24 cellular contexts compared by ENCODE assay signal in the genomic region with DNA sequence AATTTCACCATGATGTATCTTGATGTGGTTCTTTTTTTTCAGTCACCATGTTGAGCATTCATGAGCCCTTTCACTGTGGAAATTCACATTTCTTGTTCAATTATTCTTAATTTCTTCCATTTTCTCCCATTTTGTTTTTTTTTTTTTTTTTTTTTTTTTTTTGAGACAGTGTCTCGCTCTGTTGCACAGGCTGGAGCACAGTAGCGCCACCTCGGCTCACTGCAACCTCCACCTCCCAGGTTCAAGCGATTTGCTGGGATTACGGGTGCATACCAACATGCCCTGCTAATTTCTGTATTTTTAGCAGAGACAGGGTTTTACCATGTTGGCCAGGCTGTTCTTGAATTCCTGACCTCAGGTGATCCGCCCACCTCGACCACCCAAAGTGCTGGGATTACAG. TPM values are rescaled to one million over a fixed set of nuclear protein-coding genes. Genes with fewer than 3 reads are reported as not detected.
DNase-seq lines count a peak whose midpoint lies in the region; ATAC-seq, FAIRE-seq and TF ChIP-seq lines count a peak whose summit lies in the region.
"Had no signal": no experiment of that assay in that cellular context is flagged by ENCODE, and none has a peak within 500 bp of the region (broad histone marks: within the 10 kb centered on the region; RNA-seq: fewer than 3 reads in every experiment).

No MANE protein-coding gene starts in this region.

- no peak overlapping the region for H3K23ac ChIP-seq in H9 (ENCODE audit: insufficient read length, low read depth, low read length)

- H4K91ac ChIP-seq in H9 (ENCODE audit: insufficient read length, low read depth, low read length), result no peak overlapping the region

- no peak overlapping the region for H2BK12ac ChIP-seq in H9 (ENCODE audit: insufficient read length, low read depth, low read length)

- H3K27me3 ChIP-seq in H9 (ENCODE audit: insufficient read depth, low read length) (no peaks in the 10 kb centered on the region), Peyer's patch (no peaks in the 10 kb centered on the region)
- H3K27me3 ChIP-seq: BLaER1, MG63 had no signal

- no peak overlapping the region for H2BK15ac ChIP-seq in H9 (ENCODE audit: low read depth, low read length)

- no peak overlapping the region for H4K8ac ChIP-seq in H9 (replicated peaks; ENCODE audit: insufficient read length, low read depth, low read length)

- no peak for TF ChIP-seq POLR2A in Peyer's patch (IDR thresholded peaks at IDR 0.05)

- H3K79me1 ChIP-seq in H9 (ENCODE audit: insufficient read depth, low read depth, low read length, poor library complexity, severe bottlenecking), result peaks cover 5% of the 10 kb centered on the region

- H3K27ac Mint-ChIP-seq in Calu3 (ENCODE audit: unreplicated experiment), result peak overlapping the region; percentile 1
- H3K27ac Mint-ChIP-seq in H9, result peak overlapping the region in 1 of 3 experiments; percentile 15; a peak in 2 of 7 replicates
- no peak overlapping the region for H3K27ac Mint-ChIP-seq in WTC11

- no peak overlapping the region for H4K5ac ChIP-seq in H9 (ENCODE audit: insufficient read length, low read depth, low read length)

- DNase-seq in Calu3 (no peak), H9 (no peak), WTC11 (ENCODE audit: low spot score) (peak; percentile 23), epithelial cell of proximal tubule (ENCODE audit: low read depth) (no peak), KBM-7 (no peak), NCI-H526 (lab: John Stamatoyannopoulos, UW) (no peak), RCC 7860 (ENCODE audit: low spot score) (no peak), Peyer's patch (no peak)
- DNase-seq: Caco-2; CD4-positive, alpha-beta memory T cell; H7; Kasumi-1; MG63; NCI-H1417; NCI-H1694 treated with DMSO at 0.1 percent for 48 hours; NCI-H2081 treated with DMSO at 0.1 percent for 48 hours; NCI-H2171 treated with DMSO at 0.1 percent for 48 hours; NCI-H524 treated with DMSO at 0.1 percent for 48 hours; OCI-M1; Right ventricle myocardium superior had no signal

- no peak overlapping the region for H3T11ph ChIP-seq in H9 (ENCODE audit: low read length)

- no peak overlapping the region for H3K4ac ChIP-seq in H9 (ENCODE audit: low read depth, low read length)

- in situ Hi-C loops in KBM-7 (cut with MboI; ENCODE audit: low pct_unique_long_range_greater_than_20kb, low sequenced_read_pairs), result no loop called here

- peaks cover 2% of the 10 kb centered on the region; the same call in 1 of the 2 replicates for H3K4me1 ChIP-seq in H9 (ENCODE audit: insufficient read depth, low read length)
- peaks cover 0 to 5% (median 0%) of the 10 kb centered on the region in 4 donors for H3K4me1 ChIP-seq in Peyer's patch
- H3K4me1 ChIP-seq: Caco-2 had no signal

- H2AFZ ChIP-seq in H9 (ENCODE audit: low read length), result no peak overlapping the region

- H2AK5ac ChIP-seq in H9 (ENCODE audit: insufficient read length, low read length), result no peak overlapping the region

- FAIRE-seq in RCC 7860 (lab: Jason Lieb, UNC), result no peak
- FAIRE-seq: G401.6, GM18507 had no signal

- no peak overlapping the region for H3K14ac ChIP-seq in H9 (ENCODE audit: insufficient read depth, low read length)

- CTCF ChIA-PET in Calu3 (lab: Charles Lee), result no interaction called here
- CTCF ChIA-PET in WTC11 (lab: Charles Lee), result interaction anchor here (0.7 to 2.5 kb wide), 2 partner anchors 9 to 158 kb away, joined by 5 to 10 read pairs; no protein-coding TSS in a partner anchor

- H3K9ac ChIP-seq in H9 (ENCODE audit: extremely low read depth, insufficient read length, low read length), result no peak overlapping the region
- H3K9ac ChIP-seq: BLaER1 had no signal

- H3K9me3 Mint-ChIP-seq in Calu3 (ENCODE audit: low read depth, unreplicated experiment) (peaks cover 6% of the 10 kb centered on the region), H9 (peaks cover 26 to 31% of the 10 kb centered on the region in 2 experiments), WTC11 (peaks cover 18% of the 10 kb centered on the region)

- POLR2A ChIA-PET in WTC11 (lab: Charles Lee), result interaction anchor here (0.7 kb wide), 1 partner anchor 1020 kb away, joined by 10 read pairs; no protein-coding TSS in a partner anchor

- H3K23me2 ChIP-seq in H9 (ENCODE audit: insufficient read length, low read depth, low read length, poor library complexity, severe bottlenecking), result no peaks in the 10 kb centered on the region

- no peak overlapping the region for H3K56ac ChIP-seq in H9 (ENCODE audit: insufficient read length, low read depth, low read length)

- H3K4me1 Mint-ChIP-seq in Calu3 (ENCODE audit: low read depth, unreplicated experiment), result peaks cover 63% of the 10 kb centered on the region
- peaks cover 42 to 48% of the 10 kb centered on the region in 2 experiments for H3K4me1 Mint-ChIP-seq in H9
- H3K4me1 Mint-ChIP-seq in WTC11, result peaks cover 53% of the 10 kb centered on the region

- intact Hi-C loops in Calu3 (cut with micrococcal nuclease; ENCODE audit: unreplicated experiment), result loop anchor here (5.0 kb wide), 1 partner anchor 35 kb away; no protein-coding TSS in a partner anchor

- H4K20me1 ChIP-seq in H9 (ENCODE audit: control insufficient read depth, insufficient read depth, insufficient read length), result no peaks in the 10 kb centered on the region

- no peak overlapping the region for H3K4me2 ChIP-seq in H9 (ENCODE audit: insufficient read depth, insufficient read length, low read length)
- H3K4me2 ChIP-seq: BLaER1 had no signal

- H3K79me2 ChIP-seq in H9 (ENCODE audit: insufficient read depth, low read length), result peaks cover 36% of the 10 kb centered on the region; the same call in 1 of the 2 replicates

- H2BK5ac ChIP-seq in H9 (ENCODE audit: insufficient read length, low read length), result no peak overlapping the region

- no peak overlapping the region for H2BK120ac ChIP-seq in H9 (ENCODE audit: low read depth, low read length, poor library complexity, severe bottlenecking)

- H3K27ac ChIP-seq in H9 (ENCODE audit: insufficient read length, low read depth, low read length) (no peak overlapping the region), Peyer's patch (no peak overlapping the region)
- H3K27ac ChIP-seq: BLaER1 had no signal

- peak; percentile 72 for ATAC-seq in WTC11

- no peaks in the 10 kb centered on the region for H3K36me3 ChIP-seq in Peyer's patch

- H3K4me3 ChIP-seq in epithelial cell of proximal tubule (ENCODE audit: low read depth, low read length) (no peak overlapping the region), Peyer's patch (no peak overlapping the region)
- H3K4me3 ChIP-seq: BLaER1, MG63 had no signal

- no peak overlapping the region for H3K18ac ChIP-seq in H9 (ENCODE audit: insufficient read length, low read depth, low read length)

- no TSS peak for BruUV-seq in Calu3 (replicated peaks; lab: Mats Ljungman, UMichigan)

- TF ChIP-seq CTCF in Calu3 (IDR thresholded peaks at IDR 0.05; ENCODE audit: unreplicated experiment) (no peak), H9 (conservative IDR thresholded peaks at IDR 0.05) (peak; percentile 33; the same call in 1 of the 3 replicates), WTC11 (IDR thresholded peaks at IDR 0.05) (no peak), epithelial cell of proximal tubule (conservative IDR thresholded peaks at IDR 0.05; ENCODE audit: low read depth, low read length) (peak; percentile 15), Peyer's patch (IDR thresholded peaks at IDR 0.05) (no peak)

- WGBS in H9 (ENCODE audit: extremely low coverage, insufficient read length, low lambda C conversion rate), result no CpG with 5 or more reads among the region's 7 CpGs

- H3K9me3 ChIP-seq in H9 (ENCODE audit: control insufficient read depth, low read depth, low read length) (no peaks in the 10 kb centered on the region), Peyer's patch (no peaks in the 10 kb centered on the region)
- H3K9me3 ChIP-seq: Caco-2 had no signal

- H3K4me3 Mint-ChIP-seq in Calu3 (ENCODE audit: low read depth, unreplicated experiment), result no peak overlapping the region
- no peak overlapping the region for H3K4me3 Mint-ChIP-seq in H9
- no peak overlapping the region for H3K4me3 Mint-ChIP-seq in WTC11

- H3K36me3 Mint-ChIP-seq in Calu3 (ENCODE audit: insufficient read depth, unreplicated experiment), result peaks cover 7% of the 10 kb centered on the region
- H3K36me3 Mint-ChIP-seq in H9 (ENCODE audit: insufficient read depth in 1 of 3, low read depth in 3 of 3), result peaks cover 31 to 54% (median 52%) of the 10 kb centered on the region in 3 experiments
- H3K36me3 Mint-ChIP-seq in WTC11, result peaks cover 32% of the 10 kb centered on the region

- no peak overlapping the region for H2BK20ac ChIP-seq in H9 (ENCODE audit: low read depth, low read length, poor library complexity, severe bottlenecking)

- H3K27me3 Mint-ChIP-seq in Calu3 (ENCODE audit: unreplicated experiment), result no peaks in the 10 kb centered on the region
- no peaks in the 10 kb centered on the region for H3K27me3 Mint-ChIP-seq in H9 (ENCODE audit: low read depth)
- no peaks in the 10 kb centered on the region for H3K27me3 Mint-ChIP-seq in WTC11 (ENCODE audit: low read depth)
- H3K27me3 Mint-ChIP-seq: CD4-positive, alpha-beta memory T cell; IgD-negative memory B cell had no signal

TF ChIP-seq in WTC11, 78 proteins besides CTCF, POLR2A, EP300 and RAD21 (continues in another document):
- TF ChIP-seq, protein P1, sequence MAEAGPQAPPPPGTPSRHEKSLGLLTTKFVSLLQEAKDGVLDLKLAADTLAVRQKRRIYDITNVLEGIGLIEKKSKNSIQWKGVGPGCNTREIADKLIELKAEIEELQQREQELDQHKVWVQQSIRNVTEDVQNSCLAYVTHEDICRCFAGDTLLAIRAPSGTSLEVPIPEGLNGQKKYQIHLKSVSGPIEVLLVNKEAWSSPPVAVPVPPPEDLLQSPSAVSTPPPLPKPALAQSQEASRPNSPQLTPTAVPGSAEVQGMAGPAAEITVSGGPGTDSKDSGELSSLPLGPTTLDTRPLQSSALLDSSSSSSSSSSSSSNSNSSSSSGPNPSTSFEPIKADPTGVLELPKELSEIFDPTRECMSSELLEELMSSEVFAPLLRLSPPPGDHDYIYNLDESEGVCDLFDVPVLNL (CRISPR knock-in tag; IDR thresholded peaks at IDR 0.05; ENCODE audit: borderline replicate concordance, low read depth), result no peak
- TF ChIP-seq TEAD1 (CRISPR knock-in tag; IDR thresholded peaks at IDR 0.05) (no peak), NR3C1 (CRISPR knock-in tag; conservative IDR thresholded peaks at IDR 0.05; ENCODE audit: low read depth) (no peak), MYBL2 (CRISPR knock-in tag; IDR thresholded peaks at IDR 0.05) (no peak), MXD4 (CRISPR knock-in tag; IDR thresholded peaks at IDR 0.05; ENCODE audit: borderline replicate concordance) (no peak), GABPB1 (CRISPR knock-in tag; IDR thresholded peaks at IDR 0.05) (no peak), CBFB (CRISPR knock-in tag; IDR thresholded peaks at IDR 0.05; ENCODE audit: low read depth) (no peak)

RNA-seq across cellular contexts. Expression of a gene that starts 14.7 kb away (rescaled TPM):
- total RNA-seq in Calu3 (2022) (69.4 and 76.0 TPM in 2 replicates), H9 (2021) (78.9 and 80.7 TPM in 2 replicates), WTC11 (2021) (71.4 to 78.1 TPM (median 74.7 TPM) in 3 replicates), epithelial cell of proximal tubule (26.2 and 26.3 TPM in 2 replicates), Peyer's patch (100 to 1,000 TPM in 1 of 4 donors, 10 to 100 TPM in 3; 46.5 to 111 (median 62.4) TPM)

Comparison
In these comparisons a context has a peak if more than half of its experiments do, and no peak if none do; other contexts are left out.
1. CTCF ChIP-seq: peak in H9 (single experiment) and epithelial cell of proximal tubule (single experiment); none in Calu3 (single experiment), WTC11 (single experiment) and Peyer's patch (0 of 6).